In the genomic region with DNA sequence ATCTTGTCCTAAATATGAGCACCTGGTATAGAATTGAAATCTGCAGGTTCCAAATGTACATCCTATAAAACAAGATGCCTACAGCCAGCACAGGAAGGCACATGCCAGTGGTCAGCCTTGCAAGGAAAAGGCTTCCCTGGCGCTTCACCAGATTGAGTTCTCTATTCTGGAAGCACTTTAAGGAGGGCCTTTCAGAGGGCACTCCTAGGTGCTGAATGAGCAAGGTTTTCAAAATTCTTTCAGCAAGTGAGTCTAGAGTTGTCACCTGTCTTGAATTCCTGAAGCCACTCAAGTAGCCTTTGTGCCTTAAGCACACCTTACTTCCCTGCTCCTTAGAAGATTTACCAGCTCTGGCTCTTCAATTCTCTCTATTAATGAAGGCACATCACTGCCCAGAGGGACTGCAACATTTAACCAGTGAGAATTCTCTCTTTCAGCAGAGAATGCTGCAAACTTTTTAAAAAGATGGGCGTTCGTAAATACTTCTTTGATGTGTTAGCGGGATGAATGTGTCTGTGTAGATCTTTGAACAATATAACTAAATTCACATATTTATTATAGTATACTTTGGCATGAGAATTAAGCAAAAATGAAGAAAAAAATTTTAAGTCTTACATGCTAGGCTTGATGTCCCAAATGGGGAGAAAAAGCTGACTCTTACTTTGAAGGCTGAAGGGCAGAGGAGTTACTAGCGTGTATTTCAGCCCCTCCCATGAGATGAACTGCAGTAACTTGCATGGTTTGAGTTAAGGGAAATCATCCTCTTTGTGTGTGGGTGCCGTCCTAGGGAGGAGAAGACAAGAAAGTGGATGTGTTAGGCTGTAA, we compare ENCODE assay signal across 9 cellular contexts.
DNase-seq lines count a peak whose midpoint lies in the region; FAIRE-seq and TF ChIP-seq lines count a peak whose summit lies in the region.
"Had no signal": no experiment of that assay in that cellular context is flagged by ENCODE, and none has a peak within 500 bp of the region (broad histone marks: within the 10 kb centered on the region; RNA-seq: fewer than 3 reads in every experiment).

No MANE protein-coding gene starts in this region.

- 0 out of 2 replicates have a peak, but pooled peaks cover 4% of the 10 kb centered on the region for H3K23me2 ChIP-seq in H1 (ENCODE audit: low read depth, low read length)

- peak overlapping the region; percentile 16 for H2BK20ac ChIP-seq in H1 (ENCODE audit: low read length)

- no peak for FAIRE-seq in H1 (lab: Jason Lieb, UNC)

- H3K9me3 ChIP-seq in Caco-2 (no peaks in the 10 kb centered on the region), MG63 (no peaks in the 10 kb centered on the region), H1 (ENCODE audit: insufficient read depth in 2 of 2, low read depth in 1 of 2, low read length in 1 of 2) (no peaks in the 10 kb centered on the region), neural cell (ENCODE audit: low read length) (no peaks in the 10 kb centered on the region)

- peak overlapping the region; percentile 99 for H2BK12ac ChIP-seq in H1 (ENCODE audit: low read depth, low read length)

- H3K4me1 Mint-ChIP-seq in Caco-2 (ENCODE audit: low read depth, unreplicated experiment): no peaks in the 10 kb centered on the region

- H2AFZ ChIP-seq in H1 (ENCODE audit: low read length) (no peak overlapping the region), neural cell (ENCODE audit: low read depth, low read length) (no peak overlapping the region)

- peak overlapping the region; percentile 51 for H3K56ac ChIP-seq in H1 (replicated peaks; ENCODE audit: insufficient read length, low read depth, low read length)

- no peak for TF ChIP-seq POLR2A in H1 (IDR thresholded peaks at IDR 0.05; ENCODE audit: control extremely low read depth in 1 of 2, low read depth in 2 of 2, low read length in 2 of 2)

- H3K36me3 Mint-ChIP-seq in Caco-2 (ENCODE audit: insufficient read depth, unreplicated experiment): no peaks in the 10 kb centered on the region

- H2BK15ac ChIP-seq in H1 (ENCODE audit: low read length): 0 out of 2 replicates have a peak overlapping the region, but pooled peaks have one; percentile 66

- H3K4ac ChIP-seq in H1 (replicated peaks; ENCODE audit: insufficient read length, low read depth, low read length): peak overlapping the region; percentile 96

- peaks cover 12% of the 10 kb centered on the region for H3K4me1 ChIP-seq in Caco-2
- peaks cover 10 to 30% (median 18%) of the 10 kb centered on the region in 4 experiments; a peak in 6 of 7 replicates for H3K4me1 ChIP-seq in H1 (replicated peaks in 1 of 4; ENCODE audit: control insufficient read depth in 3 of 4, insufficient read depth in 4 of 4, low read length in 3 of 4)

- POLR2A ChIA-PET in Caco-2 (lab: Charles Lee): no interaction called here
- POLR2A ChIA-PET in H1 (lab: Charles Lee; ENCODE audit: partially characterized antibody): interaction anchor here (0.9 to 2.2 kb wide), 4 partner anchors 11 to 71 kb away, joined by 3 to 11 read pairs (median 7); no protein-coding TSS in a partner anchor

- in situ Hi-C loops in GM13976 (cut with MboI; ENCODE audit: low sequenced_read_pairs, unreplicated experiment): no loop called here

- intact Hi-C loops in Caco-2 (cut with micrococcal nuclease; ENCODE audit: unreplicated experiment): loop anchor here (1.0 kb wide), 1 partner anchor 129 kb away; no protein-coding TSS in a partner anchor

- peak overlapping the region; percentile 55 for H2BK120ac ChIP-seq in H1 (replicated peaks; ENCODE audit: low read depth, low read length)

- no peak overlapping the region for H3K23ac ChIP-seq in H1 (ENCODE audit: insufficient read length)

- no peak overlapping the region for H4K8ac ChIP-seq in H1 (ENCODE audit: extremely low read depth, insufficient read depth, low read length)

- H3K9me3 Mint-ChIP-seq in Caco-2 (ENCODE audit: unreplicated experiment): no peaks in the 10 kb centered on the region

- H3F3A ChIP-seq in neural cell (ENCODE audit: insufficient read depth, low read length, poor library complexity, severe bottlenecking): no peaks in the 10 kb centered on the region

- H2BK5ac ChIP-seq in H1 (ENCODE audit: low read depth, low read length): peak overlapping the region; percentile 98

- H4K20me1 ChIP-seq in H1 (replicated peaks in 1 of 2; ENCODE audit: control insufficient read depth in 1 of 2, insufficient read depth in 2 of 2, low read length in 2 of 2) (no peaks in the 10 kb centered on the region), neural cell (ENCODE audit: insufficient read depth) (no peaks in the 10 kb centered on the region)

- peak overlapping the region; percentile 75 for H4K5ac ChIP-seq in H1 (ENCODE audit: insufficient read length, low read depth, low read length)

- no peak overlapping the region for H3K4me3 ChIP-seq in Caco-2 (ENCODE audit: low read depth, low read length)
- no peak overlapping the region for H3K4me3 ChIP-seq in MG63
- peak overlapping the region in 1 of 4 experiments; percentile 17; a peak in 1 of 8 replicates for H3K4me3 ChIP-seq in H1 (ENCODE audit: extremely low read depth in 1 of 4, insufficient read depth in 2 of 4, low read depth in 3 of 4, low read length in 4 of 4)
- H3K4me3 ChIP-seq in neural cell (ENCODE audit: low read length): no peak overlapping the region

- CTCF ChIA-PET in Caco-2 (lab: Charles Lee): interaction anchor here (1.0 kb wide), 1 partner anchor 160 kb away, joined by 3 read pairs; no protein-coding TSS in a partner anchor
- CTCF ChIA-PET in H1 (lab: Charles Lee; ENCODE audit: partially characterized antibody): interaction anchor here (1.6 kb wide), 1 partner anchor 12 kb away, joined by 5 read pairs; no protein-coding TSS in a partner anchor

- no peak overlapping the region for H3K4me3 Mint-ChIP-seq in Caco-2 (ENCODE audit: unreplicated experiment)

- H3K36me3 ChIP-seq in Caco-2 (ENCODE audit: control insufficient read depth, insufficient read depth, low read length) (no peaks in the 10 kb centered on the region), MG63 (no peaks in the 10 kb centered on the region), H1 (ENCODE audit: control insufficient read depth in 2 of 4, insufficient read depth in 4 of 4, low read length in 3 of 4) (peaks cover 0 to 10% (median 2%) of the 10 kb centered on the region in 4 experiments; a peak in 4 of 8 replicates), neural cell (ENCODE audit: insufficient read depth, low read length) (no peaks in the 10 kb centered on the region)

- H3K9me2 ChIP-seq in neural cell (ENCODE audit: insufficient read depth, low read length): no peaks in the 10 kb centered on the region

- no peak for TF ChIP-seq CTCF in Caco-2 (IDR thresholded peaks at IDR 0.05; ENCODE audit: insufficient read depth in 1 of 2, low read depth in 1 of 2, low read length in 1 of 2, severe bottlenecking in 1 of 2, unreplicated experiment in 1 of 2)
- no peak for TF ChIP-seq CTCF in H1 (IDR thresholded peaks at IDR 0.05; ENCODE audit: control extremely low read depth in 1 of 3, insufficient read depth in 1 of 3, low read depth in 1 of 3, low read length in 3 of 3)
- no peak for TF ChIP-seq CTCF in neural cell (IDR thresholded peaks at IDR 0.05; ENCODE audit: poor library complexity, severe bottlenecking)
- TF ChIP-seq CTCF in GM20000 (IDR thresholded peaks at IDR 0.05; ENCODE audit: extremely low read depth, missing control alignments): no peak
- TF ChIP-seq CTCF in GM13976 (IDR thresholded peaks at IDR 0.05; ENCODE audit: borderline replicate concordance, control extremely low read depth, extremely low read depth, insufficient read depth, missing control alignments): no peak

- H3K27ac ChIP-seq in H1 (ENCODE audit: low read depth, low read length): peak overlapping the region; percentile 94
- peak overlapping the region; percentile 39 for H3K27ac ChIP-seq in neural cell (ENCODE audit: low read length)

- H4K91ac ChIP-seq in H1 (replicated peaks; ENCODE audit: insufficient read length, low read length): peak overlapping the region; percentile 99

- no TSS peak for BruUV-seq in Caco-2 (replicated peaks; lab: Mats Ljungman, UMichigan)

- peak overlapping the region; percentile 54 for H3K27ac Mint-ChIP-seq in Caco-2 (ENCODE audit: unreplicated experiment)

- H3K4me2 ChIP-seq in H1 (ENCODE audit: insufficient read depth in 1 of 2, low read depth in 2 of 2, low read length in 2 of 2): peak overlapping the region; percentile 59 to 73; a peak in 3 of 4 replicates
- no peak overlapping the region for H3K4me2 ChIP-seq in neural cell (ENCODE audit: low read length)

- peak overlapping the region; percentile 49 for H3K18ac ChIP-seq in H1 (ENCODE audit: extremely low read depth, low read length)

- peak overlapping the region in 3 of 4 experiments; percentile 76 to 80 (median 76); a peak in 5 of 7 replicates for H3K9ac ChIP-seq in H1 (replicated peaks in 1 of 4; ENCODE audit: extremely low read depth in 1 of 4, low read depth in 3 of 4, low read length in 3 of 4)
- no peak overlapping the region for H3K9ac ChIP-seq in neural cell (ENCODE audit: low read length)

- H3K79me2 ChIP-seq in H1 (ENCODE audit: control insufficient read depth in 1 of 2, insufficient read depth in 2 of 2, low read length in 2 of 2) (0 out of 4 replicates have a peak, but pooled peaks cover 0 to 2% of the 10 kb centered on the region in 2 experiments), neural cell (replicated peaks; ENCODE audit: insufficient read depth, low read length) (no peaks in the 10 kb centered on the region)

- TF ChIP-seq EP300 in H1 (IDR thresholded peaks at IDR 0.05; ENCODE audit: borderline replicate concordance in 1 of 2, low read depth in 2 of 2, low read length in 2 of 2): no peak
- no peak for TF ChIP-seq EP300 in neural cell (conservative IDR thresholded peaks at IDR 0.05; ENCODE audit: poor library complexity, severe bottlenecking)

- DNase-seq in Caco-2 (no peak), MG63 (peak; percentile 13), H1 (ENCODE audit: low read depth in 1 of 2, low spot score in 2 of 2) (no peak), NCI-H774 (lab: John Stamatoyannopoulos, UW) (no peak), GM20000 (ENCODE audit: low spot score) (no peak), GM13976 (ENCODE audit: low spot score) (no peak), hypothalamus (lab: John Stamatoyannopoulos, UW) (no peak)
- DNase-seq: activated CD8-positive, alpha-beta memory T cell treated with anti-CD3 and anti-CD28 coated beads, Interleukin-2, amount 50 U/mL, for 48 hours had no signal

- H3K27me3 ChIP-seq in Caco-2 (replicated peaks; ENCODE audit: control insufficient read depth, insufficient read depth, low read length) (no peaks in the 10 kb centered on the region), MG63 (no peaks in the 10 kb centered on the region), H1 (replicated peaks in 1 of 4; ENCODE audit: control insufficient read depth in 3 of 4, extremely low read depth in 1 of 4, insufficient read depth in 3 of 4, low read length in 3 of 4) (no peaks in the 10 kb centered on the region), neural cell (ENCODE audit: insufficient read depth, low read depth, low read length) (no peaks in the 10 kb centered on the region)

- TF ChIP-seq RAD21 in H1 (IDR thresholded peaks at IDR 0.05 in 1 of 2, conservative IDR thresholded peaks at IDR 0.05 in 1 of 2; ENCODE audit: low read depth in 2 of 2, low read length in 2 of 2) (no peak), neural cell (conservative IDR thresholded peaks at IDR 0.05) (no peak)

- H2AK5ac ChIP-seq in H1 (ENCODE audit: low read depth, low read length): peak overlapping the region; percentile 91

- no peaks in the 10 kb centered on the region for H3K27me3 Mint-ChIP-seq in Caco-2 (ENCODE audit: insufficient read depth, unreplicated experiment)

- no peaks in the 10 kb centered on the region for H3K79me1 ChIP-seq in H1 (ENCODE audit: low read depth, low read length)

- no peak overlapping the region for H3K14ac ChIP-seq in H1 (ENCODE audit: insufficient read length)

- WGBS in H1 (ENCODE audit: extremely low coverage in 1 of 2, insufficient coverage in 1 of 2, insufficient read length in 1 of 2, insufficient replicate concordance in 2 of 2, low coverage in 1 of 2, low lambda C conversion rate in 2 of 2, missing lambda C conversion rate in 1 of 2), 2 experiments: 84% methylated on average over 6 of the region's 6 CpGs; no CpG with 5 or more reads in 1 of the 2 experiments
